11 cellular contexts compared by ENCODE assay signal in genomic region chr10:71231196-71231595, GRCh38.
"Had no signal": no experiment of that assay in that cellular context is flagged by ENCODE, and none has a peak within 500 bp of the region (broad histone marks: within the 10 kb centered on the region; RNA-seq: fewer than 3 reads in every experiment).

No MANE protein-coding gene starts in this region.

- DNase-seq: activated CD4-positive, alpha-beta T cell treated with anti-CD3 and anti-CD28 coated beads for 48 hours; activated CD8-positive, alpha-beta memory T cell treated with anti-CD3 and anti-CD28 coated beads for 24 hours; activated naive CD4-positive, alpha-beta T cell treated with anti-CD3 and anti-CD28 coated beads for 36 hours; cerebellar nuclear complex; glutamatergic neuron; islet precursor cell; transverse colon had no signal

- H3K27ac ChIP-seq: SK-N-MC, transverse colon had no signal

- H3K27me3 ChIP-seq: transverse colon had no signal

- H3K36me3 ChIP-seq: transverse colon had no signal

- H3K4me3 ChIP-seq: SK-N-MC, transverse colon had no signal

- ATAC-seq: activated T-helper 17 cell treated with anti-CD3 and anti-CD28 coated beads, Interleukin-2, amount 50 U/mL, for 72 hours; stimulated activated memory B cell treated with anti-CD40 and anti-IgM and Interleukin-4, amounts not matched to agents 10 μg/mL and 1 μg/mL and 100 μg/mL, for 72 hours; WTC11 had no signal

- H3K9me3 ChIP-seq: transverse colon had no signal
